ENCODE assay signal across 17 cellular contexts in genomic region chr15:34031987-34032760, GRCh38.
"Had no signal": no experiment of that assay in that cellular context is flagged by ENCODE, and none has a peak within 500 bp of the region (broad histone marks: within the 10 kb centered on the region; RNA-seq: fewer than 3 reads in every experiment).

No MANE protein-coding gene starts in this region.

- ATAC-seq: esophagus mucosa, heart left ventricle, pancreas, right cardiac atrium, upper lobe of right lung had no signal

- H3K36me3 Mint-ChIP-seq: naive B cell had no signal

- DNase-seq: effector memory CD4-positive, alpha-beta T cell; heart left ventricle; hippocampal formation; kidney glomerular epithelial cell; mesendoderm; naive B cell; occipital lobe; pancreas; right cardiac atrium; small intestine; stimulated activated CD4-positive, alpha-beta T cell treated with anti-CD3 and anti-CD28 coated beads, Interleukin-12 subunit alpha, Interleukin-12 subunit beta, amount 100 ng/mL, for 4 hours; stimulated activated naive CD4-positive, alpha-beta T cell treated with Interleukin-2 at 50 U/mL for 16 hours; tibial artery; upper lobe of right lung had no signal

- H3K27me3 Mint-ChIP-seq: naive B cell, progenitor cell of endocrine pancreas had no signal

- H3K4me3 Mint-ChIP-seq: naive B cell, nephron had no signal

- H3K27ac Mint-ChIP-seq: nephron, progenitor cell of endocrine pancreas had no signal
